1 cellular context compared by ENCODE assay signal in the genomic region with DNA sequence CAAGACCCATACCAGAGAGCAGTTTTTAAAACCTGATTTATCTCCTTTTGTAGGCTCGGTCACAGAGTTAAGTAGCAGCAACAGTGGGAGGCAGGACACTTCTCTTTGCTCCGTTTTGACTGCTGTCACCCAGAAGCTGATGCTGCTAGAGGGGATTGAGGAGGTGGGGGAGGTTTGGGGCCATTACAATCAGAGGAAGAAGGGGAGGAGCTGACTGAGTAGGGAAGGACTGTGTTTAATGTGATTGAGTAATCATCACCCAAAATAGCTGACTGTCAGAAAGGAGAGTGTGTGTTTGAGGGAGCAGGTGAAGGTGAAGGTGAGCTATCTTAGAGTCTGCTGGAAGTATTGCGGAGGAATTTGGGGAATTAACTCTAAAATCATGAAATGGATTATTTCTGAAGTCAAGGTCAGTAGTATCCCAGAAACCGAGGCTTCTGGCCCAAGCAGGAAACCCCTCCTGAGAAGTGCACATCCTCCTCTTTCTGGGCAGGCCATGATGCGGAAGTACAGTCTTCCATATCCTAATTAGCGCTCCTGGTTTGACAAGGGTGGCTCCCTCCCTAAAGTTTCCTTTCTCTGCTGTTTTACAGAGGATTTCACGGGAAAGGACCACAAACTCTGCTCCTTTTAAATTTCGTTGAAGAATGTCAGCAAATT.
TF ChIP-seq lines count a peak whose summit lies in the region.

No MANE protein-coding gene starts in this region.

TF ChIP-seq in IMR-90, 13 proteins besides CTCF, POLR2A, EP300 and RAD21 (continued from another document):
- TF ChIP-seq, protein P1, sequence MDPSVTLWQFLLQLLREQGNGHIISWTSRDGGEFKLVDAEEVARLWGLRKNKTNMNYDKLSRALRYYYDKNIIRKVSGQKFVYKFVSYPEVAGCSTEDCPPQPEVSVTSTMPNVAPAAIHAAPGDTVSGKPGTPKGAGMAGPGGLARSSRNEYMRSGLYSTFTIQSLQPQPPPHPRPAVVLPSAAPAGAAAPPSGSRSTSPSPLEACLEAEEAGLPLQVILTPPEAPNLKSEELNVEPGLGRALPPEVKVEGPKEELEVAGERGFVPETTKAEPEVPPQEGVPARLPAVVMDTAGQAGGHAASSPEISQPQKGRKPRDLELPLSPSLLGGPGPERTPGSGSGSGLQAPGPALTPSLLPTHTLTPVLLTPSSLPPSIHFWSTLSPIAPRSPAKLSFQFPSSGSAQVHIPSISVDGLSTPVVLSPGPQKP (IDR thresholded peaks at IDR 0.05; ENCODE audit: borderline replicate concordance, low read depth, low read length) = no peak
- TF ChIP-seq BHLHE40 (IDR thresholded peaks at IDR 0.05; ENCODE audit: low read depth, low read length) = no peak
